ENCODE assay signal across 9 cellular contexts in the genomic region with DNA sequence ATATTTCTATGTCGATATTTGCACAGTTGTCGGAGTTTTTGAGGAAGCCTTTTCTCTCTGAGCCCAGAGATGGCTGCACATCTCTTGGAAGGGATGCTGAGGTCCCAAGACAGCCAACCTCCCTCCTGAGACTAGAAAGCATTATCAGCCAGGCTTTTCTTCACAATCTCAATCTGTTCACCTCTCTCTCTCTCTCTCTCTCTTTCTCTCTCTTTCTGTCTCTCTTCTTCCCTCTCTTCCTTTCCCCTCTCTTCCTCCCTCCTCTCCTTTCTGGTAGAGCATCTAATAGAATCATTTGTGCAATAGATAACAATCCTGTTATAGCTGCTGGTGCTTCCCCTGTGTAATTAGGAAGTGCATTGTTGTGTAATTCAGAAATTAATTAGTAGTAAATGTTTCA.
"Had no signal": no experiment of that assay in that cellular context is flagged by ENCODE, and none has a peak within 500 bp of the region (broad histone marks: within the 10 kb centered on the region; RNA-seq: fewer than 3 reads in every experiment).

No MANE protein-coding gene starts in this region.

- H3K27ac ChIP-seq: VCaP, WERI-Rb-1 had no signal

- ATAC-seq: activated CD4-positive, alpha-beta T cell treated with anti-CD3 and anti-CD28 coated beads for 36 hours; activated CD4-positive, CD25-positive, alpha-beta regulatory T cell treated with anti-CD3 and anti-CD28 coated beads, Interleukin-2, amount 50 U/mL, for 24 hours; activated CD8-positive, alpha-beta memory T cell treated with anti-CD3 and anti-CD28 coated beads, Interleukin-2, amount 10 ng/mL, durations not matched to agents 7 days and 5 days; activated CD8-positive, alpha-beta T cell treated with anti-CD3 and anti-CD28 coated beads for 36 hours; activated CD8-positive, alpha-beta T cell treated with anti-CD3 and anti-CD28 coated beads, Interleukin-2, amount 10 ng/mL, durations not matched to agents 7 days and 5 days; T-helper 17 cell; WTC11 had no signal

- H3K36me3 ChIP-seq: WERI-Rb-1 had no signal
